25 cellular contexts compared by ENCODE assay signal in genomic region chr5:88394531-88395185, GRCh38.
DNase-seq lines count a peak whose midpoint lies in the region; ATAC-seq and TF ChIP-seq lines count a peak whose summit lies in the region.
"Had no signal": no experiment of that assay in that cellular context is flagged by ENCODE, and none has a peak within 500 bp of the region (broad histone marks: within the 10 kb centered on the region; RNA-seq: fewer than 3 reads in every experiment).

No MANE protein-coding gene starts in this region.

- no peaks in the 10 kb centered on the region for H3K9me3 ChIP-seq in ectodermal cell (ENCODE audit: control insufficient read depth, low read length)
- H3K9me3 ChIP-seq: suprapubic skin had no signal

- no peak overlapping the region for H3K4me3 ChIP-seq in ectodermal cell (ENCODE audit: insufficient read depth, low read depth, low read length)
- H3K4me3 ChIP-seq: GM12878, suprapubic skin had no signal

- 30 to 38% methylated on average over 6 to 8 of the region's 9 CpGs for WGBS in ectodermal cell, 2 experiments

- H3K4me3 Mint-ChIP-seq in neural crest cell: peak overlapping the region; percentile 47
- no peak overlapping the region for H3K4me3 Mint-ChIP-seq in natural killer cell treated with Interleukin-12 subunit alpha and Interleukin-12 subunit beta and Interleukin-15 and Interleukin-18, amount 100 ng/mL, for 72 hours
- no peak overlapping the region for H3K4me3 Mint-ChIP-seq in stimulated activated memory B cell treated with anti-CD40 and anti-IgM and Interleukin-4, amounts not matched to agents 10 μg/mL and 1 μg/mL and 100 μg/mL, for 72 hours
- H3K4me3 Mint-ChIP-seq: activated CD4-positive, alpha-beta T cell treated with anti-CD3 and anti-CD28 coated beads for 36 hours; activated CD8-positive, alpha-beta T cell treated with anti-CD3 and anti-CD28 coated beads, Interleukin-2, amount 10 ng/mL, durations not matched to agents 7 days and 5 days; activated naive CD8-positive, alpha-beta T cell treated with anti-CD3 and anti-CD28 coated beads for 36 hours; CD14-positive monocyte; naive thymus-derived CD8-positive, alpha-beta T cell had no signal

- H3K27me3 Mint-ChIP-seq in neural crest cell (ENCODE audit: low read depth): peaks cover 7% of the 10 kb centered on the region
- peaks cover 27 to 44% of the 10 kb centered on the region in 2 donors for H3K27me3 Mint-ChIP-seq in natural killer cell treated with Interleukin-12 subunit alpha and Interleukin-12 subunit beta and Interleukin-15 and Interleukin-18, amount 100 ng/mL, for 72 hours
- peaks cover 9% of the 10 kb centered on the region for H3K27me3 Mint-ChIP-seq in stimulated activated memory B cell treated with anti-CD40 and anti-IgM and Interleukin-4, amounts not matched to agents 10 μg/mL and 1 μg/mL and 100 μg/mL, for 72 hours

- H3K4me1 ChIP-seq in ectodermal cell (ENCODE audit: control insufficient read depth, insufficient read depth, low read length): peaks cover 55% of the 10 kb centered on the region
- H3K4me1 ChIP-seq: suprapubic skin had no signal

- H3K27me3 ChIP-seq in ectodermal cell (ENCODE audit: control insufficient read depth, insufficient read depth, low read length, poor library complexity, severe bottlenecking): no peaks in the 10 kb centered on the region
- H3K27me3 ChIP-seq: suprapubic skin had no signal

- DNase-seq in Ammon's horn (ENCODE audit: low spot score) (peak; percentile 29), NCI-H69 (lab: John Stamatoyannopoulos, UW) (peak; percentile 84), neural crest cell (ENCODE audit: low read depth, low spot score) (no peak), Right ventricle myocardium superior (no peak), T1000 (lab: John Stamatoyannopoulos, UW) (no peak)
- DNase-seq in natural killer cell treated with Interleukin-12 subunit alpha and Interleukin-12 subunit beta and Interleukin-15 and Interleukin-18, amount 100 ng/mL, for 72 hours (ENCODE audit: low spot score): no peak
- DNase-seq: activated CD4-positive, alpha-beta T cell treated with anti-CD3 and anti-CD28 coated beads for 36 hours; activated CD8-positive, alpha-beta T cell treated with anti-CD3 and anti-CD28 coated beads, Interleukin-2, amount 10 ng/mL, durations not matched to agents 7 days and 5 days; activated naive CD8-positive, alpha-beta T cell treated with anti-CD3 and anti-CD28 coated beads for 36 hours; left ventricle myocardium superior; midbrain; naive thymus-derived CD8-positive, alpha-beta T cell; NCI-H1436; NCI-H446; OCI-M1; stimulated activated CD4-positive, alpha-beta T cell treated with anti-CD3 and anti-CD28 coated beads, Interleukin-12 subunit alpha, Interleukin-12 subunit beta, amount 100 ng/mL, for 4 hours; stimulated activated CD4-positive, alpha-beta T cell treated with anti-CD3 and anti-CD28 coated beads, Interleukin-4, amount 100 ng/mL, for 1 hour had no signal

- no peaks in the 10 kb centered on the region for H3K36me3 Mint-ChIP-seq in neural crest cell (ENCODE audit: low read depth)
- no peaks in the 10 kb centered on the region for H3K36me3 Mint-ChIP-seq in natural killer cell treated with Interleukin-12 subunit alpha and Interleukin-12 subunit beta and Interleukin-15 and Interleukin-18, amount 100 ng/mL, for 72 hours
- H3K36me3 Mint-ChIP-seq in stimulated activated memory B cell treated with anti-CD40 and anti-IgM and Interleukin-4, amounts not matched to agents 10 μg/mL and 1 μg/mL and 100 μg/mL, for 72 hours: no peaks in the 10 kb centered on the region
- H3K36me3 Mint-ChIP-seq: activated naive CD8-positive, alpha-beta T cell treated with anti-CD3 and anti-CD28 coated beads for 36 hours; CD14-positive monocyte; naive thymus-derived CD8-positive, alpha-beta T cell had no signal

- intact Hi-C loops in Right ventricle myocardium superior (cut with DNase I): no loop called here

- no peaks in the 10 kb centered on the region for H3K36me3 ChIP-seq in ectodermal cell (ENCODE audit: control insufficient read depth, insufficient read depth, low read length)
- H3K36me3 ChIP-seq: suprapubic skin had no signal

- H3K4me1 Mint-ChIP-seq in neural crest cell: peaks cover 88% of the 10 kb centered on the region
- H3K4me1 Mint-ChIP-seq in natural killer cell treated with Interleukin-12 subunit alpha and Interleukin-12 subunit beta and Interleukin-15 and Interleukin-18, amount 100 ng/mL, for 72 hours (ENCODE audit: low read depth in 2 of 2): no peaks in the 10 kb centered on the region
- H3K4me1 Mint-ChIP-seq in stimulated activated memory B cell treated with anti-CD40 and anti-IgM and Interleukin-4, amounts not matched to agents 10 μg/mL and 1 μg/mL and 100 μg/mL, for 72 hours: no peaks in the 10 kb centered on the region
- H3K4me1 Mint-ChIP-seq: activated CD4-positive, alpha-beta T cell treated with anti-CD3 and anti-CD28 coated beads for 36 hours; activated naive CD8-positive, alpha-beta T cell treated with anti-CD3 and anti-CD28 coated beads for 36 hours; CD14-positive monocyte had no signal

- no peaks in the 10 kb centered on the region for H3K9me3 Mint-ChIP-seq in neural crest cell
- no peaks in the 10 kb centered on the region for H3K9me3 Mint-ChIP-seq in natural killer cell treated with Interleukin-12 subunit alpha and Interleukin-12 subunit beta and Interleukin-15 and Interleukin-18, amount 100 ng/mL, for 72 hours
- no peaks in the 10 kb centered on the region for H3K9me3 Mint-ChIP-seq in stimulated activated memory B cell treated with anti-CD40 and anti-IgM and Interleukin-4, amounts not matched to agents 10 μg/mL and 1 μg/mL and 100 μg/mL, for 72 hours
- H3K9me3 Mint-ChIP-seq: activated naive CD8-positive, alpha-beta T cell treated with anti-CD3 and anti-CD28 coated beads for 36 hours had no signal

- peak overlapping the region; percentile 65 for H3K27ac ChIP-seq in ectodermal cell (ENCODE audit: insufficient read depth, low read depth, low read length, poor library complexity, severe bottlenecking)
- H3K27ac ChIP-seq: 22Rv1, KMS-11, suprapubic skin had no signal

- peak overlapping the region; percentile 97 for H3K27ac Mint-ChIP-seq in neural crest cell (ENCODE audit: unreplicated experiment)
- no peak overlapping the region for H3K27ac Mint-ChIP-seq in natural killer cell treated with Interleukin-12 subunit alpha and Interleukin-12 subunit beta and Interleukin-15 and Interleukin-18, amount 100 ng/mL, for 72 hours
- no peak overlapping the region for H3K27ac Mint-ChIP-seq in stimulated activated memory B cell treated with anti-CD40 and anti-IgM and Interleukin-4, amounts not matched to agents 10 μg/mL and 1 μg/mL and 100 μg/mL, for 72 hours
- H3K27ac Mint-ChIP-seq: activated CD4-positive, alpha-beta T cell treated with anti-CD3 and anti-CD28 coated beads for 36 hours; activated CD8-positive, alpha-beta T cell treated with anti-CD3 and anti-CD28 coated beads, Interleukin-2, amount 10 ng/mL, durations not matched to agents 7 days and 5 days; activated naive CD8-positive, alpha-beta T cell treated with anti-CD3 and anti-CD28 coated beads for 36 hours; CD14-positive monocyte; naive thymus-derived CD8-positive, alpha-beta T cell had no signal

- no peak for ATAC-seq in Right ventricle myocardium superior (ENCODE audit: poor library complexity)
- no peak for ATAC-seq in natural killer cell treated with Interleukin-12 subunit alpha and Interleukin-12 subunit beta and Interleukin-15 and Interleukin-18, amount 100 ng/mL, for 72 hours
- no peak for ATAC-seq in stimulated activated memory B cell treated with anti-CD40 and anti-IgM and Interleukin-4, amounts not matched to agents 10 μg/mL and 1 μg/mL and 100 μg/mL, for 72 hours
- ATAC-seq: activated CD4-positive, alpha-beta T cell treated with anti-CD3 and anti-CD28 coated beads for 36 hours; activated CD8-positive, alpha-beta T cell treated with anti-CD3 and anti-CD28 coated beads, Interleukin-2, amount 10 ng/mL, durations not matched to agents 7 days and 5 days; GM12878; left ventricle myocardium superior; naive thymus-derived CD8-positive, alpha-beta T cell; sciatic nerve had no signal

- no peak for TF ChIP-seq CTCF in neural crest cell (conservative IDR thresholded peaks at IDR 0.05)

Comparison
In these comparisons a context has a peak if more than half of its experiments do, and no peak if none do; other contexts are left out.
1. DNase-seq: peak in Ammon's horn (single experiment) and NCI-H69 (single experiment); none in neural crest cell (single experiment), Right ventricle myocardium superior (single experiment), T1000 (single experiment) and natural killer cell treated with Interleukin-12 subunit alpha and Interleukin-12 subunit beta and Interleukin-15 and Interleukin-18, amount 100 ng/mL, for 72 hours (single experiment).